15 cellular contexts compared by ENCODE assay signal in genomic region chr5:82802954-82803353, GRCh38.
DNase-seq lines count a peak whose midpoint lies in the region; ATAC-seq and TF ChIP-seq lines count a peak whose summit lies in the region.
"Had no signal": no experiment of that assay in that cellular context is flagged by ENCODE, and none has a peak within 500 bp of the region (broad histone marks: within the 10 kb centered on the region; RNA-seq: fewer than 3 reads in every experiment).

No MANE protein-coding gene starts in this region.

- CTCF ChIA-PET in GM10248 (lab: Yijun Ruan, JAX) = interaction anchor here (1.4 to 3.0 kb wide), 3 partner anchors 8 to 10 kb away, joined by 6 to 10 read pairs (median 8); no protein-coding TSS in a partner anchor

- DNase-seq in GM10248 (ENCODE audit: extremely low spot score) (peak; percentile 16), brain microvascular endothelial cell (no peak), islet precursor cell (no peak), left ventricle myocardium inferior (no peak)
- DNase-seq: activated CD4-positive, alpha-beta T cell treated with anti-CD3 and anti-CD28 coated beads, Interleukin-2, amount 10 ng/mL, durations not matched to agents 7 days and 5 days; C1 segment of cervical spinal cord; NCI-H1436; NCI-H510A; ovary; stimulated activated naive CD8-positive, alpha-beta T cell treated with anti-CD3 and anti-CD28 coated beads, Interleukin-15, amount 100 ng/mL, for 72 hours had no signal

- ATAC-seq in GM19324 (IDR thresholded peaks at IDR 0.05; ENCODE audit: low FRiP score, unreplicated experiment) (peak; percentile 63), HG02623 (IDR thresholded peaks at IDR 0.05; ENCODE audit: unreplicated experiment) (peak; percentile 51), HG03342 (IDR thresholded peaks at IDR 0.05; ENCODE audit: unreplicated experiment) (peak; percentile 48), GM21526 (IDR thresholded peaks at IDR 0.05; ENCODE audit: low FRiP score, unreplicated experiment) (no peak)
- ATAC-seq: stimulated activated naive CD8-positive, alpha-beta T cell treated with anti-CD3 and anti-CD28 coated beads, Interleukin-15, amount 100 ng/mL, for 72 hours had no signal

- H3K27me3 ChIP-seq in brain microvascular endothelial cell (replicated peaks) (no peaks in the 10 kb centered on the region), left ventricle myocardium inferior (ENCODE audit: low read depth) (no peaks in the 10 kb centered on the region)
- H3K27me3 ChIP-seq: ovary had no signal

- no peaks in the 10 kb centered on the region for H3K9me3 ChIP-seq in left ventricle myocardium inferior (replicated peaks)
- H3K9me3 ChIP-seq: ovary had no signal

- in situ Hi-C loops in brain microvascular endothelial cell (cut with HindIII; ENCODE audit: low pct_ligation_motif_present, low sequenced_read_pairs) = no loop called here

- H3K4me3 ChIP-seq in brain microvascular endothelial cell (ENCODE audit: low read depth, low read length) (no peak overlapping the region), left ventricle myocardium inferior (no peak overlapping the region)
- H3K4me3 ChIP-seq: ovary had no signal

- no peaks in the 10 kb centered on the region for H3K36me3 ChIP-seq in brain microvascular endothelial cell (replicated peaks)
- H3K36me3 ChIP-seq in left ventricle myocardium inferior = no peaks in the 10 kb centered on the region
- H3K36me3 ChIP-seq: ovary had no signal

- POLR2A ChIA-PET in GM10248 (lab: Yijun Ruan, JAX) = no interaction called here

- no peak overlapping the region for H3K27ac ChIP-seq in brain microvascular endothelial cell
- H3K27ac ChIP-seq in left ventricle myocardium inferior (replicated peaks) = no peak overlapping the region
- H3K27ac ChIP-seq: 22Rv1, ovary had no signal

- H3K4me1 ChIP-seq in left ventricle myocardium inferior = no peaks in the 10 kb centered on the region

- TF ChIP-seq CTCF in GM10248 (IDR thresholded peaks at IDR 0.05; ENCODE audit: control extremely low read depth, extremely low read depth, low read depth, missing control alignments) (no peak), brain microvascular endothelial cell (IDR thresholded peaks at IDR 0.05; ENCODE audit: low read depth, low read length, missing control alignments) (no peak), left ventricle myocardium inferior (IDR thresholded peaks at IDR 0.05; ENCODE audit: borderline replicate concordance) (no peak)

- intact Hi-C loops in left ventricle myocardium inferior (cut with micrococcal nuclease) = no loop called here
